Comparison of ENCODE assay signal across 33 cellular contexts in genomic region chr10:85983051-85983450, GRCh38.
"Had no signal": no experiment of that assay in that cellular context is flagged by ENCODE, and none has a peak within 500 bp of the region (broad histone marks: within the 10 kb centered on the region; RNA-seq: fewer than 3 reads in every experiment).

No MANE protein-coding gene starts in this region.

- H3K36me3 ChIP-seq: adrenal gland, brain microvascular endothelial cell, breast epithelium had no signal

- H3K27ac Mint-ChIP-seq: activated B cell treated with CpG ODN at 0.5 μM for 24 hours; activated CD4-positive, alpha-beta memory T cell treated with anti-CD3 and anti-CD28 coated beads for 36 hours; activated CD4-positive, alpha-beta T cell treated with anti-CD3 and anti-CD28 coated beads, Interleukin-2, amount 10 ng/mL, durations not matched to agents 24 days and 14 days; activated CD8-positive, alpha-beta T cell treated with anti-CD3 and anti-CD28 coated beads for 36 hours; activated naive CD4-positive, alpha-beta T cell treated with anti-CD3 and anti-CD28 coated beads for 36 hours; activated naive CD4-positive, alpha-beta T cell treated with anti-CD3 and anti-CD28 coated beads, Interleukin-2, amount 50 U/mL, for 72 hours; activated naive CD8-positive, alpha-beta T cell treated with anti-CD3 and anti-CD28 coated beads for 36 hours; activated T-cell treated with anti-CD3 and anti-CD28 coated beads, Interleukin-2, amount 50 U/mL, for 72 hours; activated T-helper 1 cell treated with anti-CD3 and anti-CD28 coated beads, Interleukin-12 subunit alpha, Interleukin-12 subunit beta, Interleukin-2, Interleukin-4 antibody, amounts not matched to agents 30 ng/mL and 10 ng/mL and 1 ng/mL, durations not matched to agents 14 hours and 24 hours and 36 hours; activated T-helper 17 cell treated with anti-CD3 and anti-CD28 coated beads, Interleukin-2, amount 50 U/mL, for 72 hours; T-cell; T-helper 17 cell had no signal

- H3K4me3 Mint-ChIP-seq: activated B cell treated with CpG ODN at 0.5 μM for 24 hours; activated CD4-positive, alpha-beta memory T cell treated with anti-CD3 and anti-CD28 coated beads for 36 hours; activated CD4-positive, alpha-beta T cell treated with anti-CD3 and anti-CD28 coated beads, Interleukin-2, amount 10 ng/mL, durations not matched to agents 24 days and 14 days; activated CD8-positive, alpha-beta T cell treated with anti-CD3 and anti-CD28 coated beads for 36 hours; activated naive CD4-positive, alpha-beta T cell treated with anti-CD3 and anti-CD28 coated beads for 36 hours; activated naive CD8-positive, alpha-beta T cell treated with anti-CD3 and anti-CD28 coated beads for 36 hours; activated T-cell treated with anti-CD3 and anti-CD28 coated beads, Interleukin-2, amount 50 U/mL, for 4 hours; activated T-cell treated with anti-CD3 and anti-CD28 coated beads, Interleukin-2, amount 50 U/mL, for 72 hours; activated T-helper 1 cell treated with anti-CD3 and anti-CD28 coated beads, Interleukin-12 subunit alpha, Interleukin-12 subunit beta, Interleukin-2, Interleukin-4 antibody, amounts not matched to agents 30 ng/mL and 10 ng/mL and 1 ng/mL, durations not matched to agents 14 hours and 24 hours and 36 hours; activated T-helper 17 cell treated with anti-CD3 and anti-CD28 coated beads, Interleukin-2, amount 50 U/mL, for 72 hours; T-cell; T-helper 17 cell had no signal

- H3K9me3 ChIP-seq: adrenal gland, body of pancreas, breast epithelium had no signal

- DNase-seq: activated B cell treated with CpG ODN at 0.5 μM for 24 hours; activated CD4-positive, alpha-beta memory T cell treated with anti-CD3 and anti-CD28 coated beads for 36 hours; activated CD4-positive, alpha-beta T cell treated with anti-CD3 and anti-CD28 coated beads for 4 hours; activated CD4-positive, alpha-beta T cell treated with anti-CD3 and anti-CD28 coated beads, Interleukin-2, amount 50 U/mL, for 1 hour; activated CD4-positive, alpha-beta T cell treated with anti-CD3 and anti-CD28 coated beads, Interleukin-2, amount 50 U/mL, for 4 hours; activated CD4-positive, CD25-positive, alpha-beta regulatory T cell treated with anti-CD3 and anti-CD28 coated beads, Interleukin-2, amount 50 U/mL, for 72 hours; activated CD8-positive, alpha-beta memory T cell treated with anti-CD3 and anti-CD28 coated beads, Interleukin-2, amount 50 U/mL, for 4 hours; activated CD8-positive, alpha-beta T cell treated with anti-CD3 and anti-CD28 coated beads for 36 hours; activated effector memory CD4-positive, alpha-beta T cell treated with anti-CD3 and anti-CD28 coated beads, Interleukin-2, amount 50 U/mL, for 16 hours; activated gamma-delta T cell treated with Interleukin-2 at 50 U/mL for 16 hours; activated naive CD4-positive, alpha-beta T cell; activated naive CD4-positive, alpha-beta T cell treated with anti-CD3 and anti-CD28 coated beads for 36 hours; activated naive CD4-positive, alpha-beta T cell treated with anti-CD3 and anti-CD28 coated beads, Interleukin-2, amount 50 U/mL, for 16 hours; activated naive CD8-positive, alpha-beta T cell treated with anti-CD3 and anti-CD28 coated beads for 36 hours; activated T-cell treated with anti-CD3 and anti-CD28 coated beads for 4 hours; activated T-cell treated with anti-CD3 and anti-CD28 coated beads, Interleukin-2, amount 50 U/mL, for 1 hour; activated T-cell treated with anti-CD3 and anti-CD28 coated beads, Interleukin-2, amount 50 U/mL, for 4 hours; activated T-cell treated with anti-CD3 and anti-CD28 coated beads, Interleukin-2, amount 50 U/mL, for 72 hours; amniotic stem cell; aorta; body of pancreas; brain microvascular endothelial cell; central memory CD4-positive, alpha-beta T cell; T-cell; T-helper 17 cell; T1000 had no signal

- H3K27me3 ChIP-seq: adrenal gland, body of pancreas, brain microvascular endothelial cell, breast epithelium had no signal

- H3K27me3 Mint-ChIP-seq: activated CD4-positive, alpha-beta T cell treated with anti-CD3 and anti-CD28 coated beads, Interleukin-2, amount 10 ng/mL, durations not matched to agents 24 days and 14 days had no signal

- H3K9me3 Mint-ChIP-seq: activated B cell treated with CpG ODN at 0.5 μM for 24 hours; activated CD4-positive, alpha-beta memory T cell treated with anti-CD3 and anti-CD28 coated beads for 36 hours; activated CD4-positive, alpha-beta T cell treated with anti-CD3 and anti-CD28 coated beads, Interleukin-2, amount 10 ng/mL, durations not matched to agents 24 days and 14 days; activated CD8-positive, alpha-beta T cell treated with anti-CD3 and anti-CD28 coated beads for 36 hours; activated naive CD4-positive, alpha-beta T cell treated with anti-CD3 and anti-CD28 coated beads for 36 hours; activated naive CD4-positive, alpha-beta T cell treated with anti-CD3 and anti-CD28 coated beads, Interleukin-2, amount 50 U/mL, for 72 hours; activated naive CD8-positive, alpha-beta T cell treated with anti-CD3 and anti-CD28 coated beads for 36 hours; activated T-cell treated with anti-CD3 and anti-CD28 coated beads, Interleukin-2, amount 50 U/mL, for 4 hours; activated T-cell treated with anti-CD3 and anti-CD28 coated beads, Interleukin-2, amount 50 U/mL, for 72 hours; activated T-helper 1 cell treated with anti-CD3 and anti-CD28 coated beads, Interleukin-12 subunit alpha, Interleukin-12 subunit beta, Interleukin-2, Interleukin-4 antibody, amounts not matched to agents 30 ng/mL and 10 ng/mL and 1 ng/mL, durations not matched to agents 14 hours and 24 hours and 36 hours; activated T-helper 17 cell treated with anti-CD3 and anti-CD28 coated beads, Interleukin-2, amount 50 U/mL, for 72 hours; T-cell had no signal

- ATAC-seq: activated CD8-positive, alpha-beta T cell treated with anti-CD3 and anti-CD28 coated beads for 36 hours; activated naive CD4-positive, alpha-beta T cell treated with anti-CD3 and anti-CD28 coated beads, Interleukin-2, amount 50 U/mL, for 72 hours; activated T-cell treated with anti-CD3 and anti-CD28 coated beads, Interleukin-2, amount 50 U/mL, for 4 hours; activated T-cell treated with anti-CD3 and anti-CD28 coated beads, Interleukin-2, amount 50 U/mL, for 72 hours; activated T-helper 17 cell treated with anti-CD3 and anti-CD28 coated beads, Interleukin-2, amount 50 U/mL, for 72 hours; body of pancreas; T-cell; T-helper 17 cell had no signal

- H3K4me1 Mint-ChIP-seq: activated B cell treated with CpG ODN at 0.5 μM for 24 hours; activated CD4-positive, alpha-beta T cell treated with anti-CD3 and anti-CD28 coated beads, Interleukin-2, amount 10 ng/mL, durations not matched to agents 24 days and 14 days; activated naive CD8-positive, alpha-beta T cell treated with anti-CD3 and anti-CD28 coated beads for 36 hours; activated T-helper 17 cell treated with anti-CD3 and anti-CD28 coated beads, Interleukin-2, amount 50 U/mL, for 72 hours; T-cell had no signal

- H3K4me1 ChIP-seq: adrenal gland, body of pancreas, breast epithelium had no signal

- H3K27ac ChIP-seq: adrenal gland, body of pancreas, brain microvascular endothelial cell, breast epithelium, VCaP had no signal

- H3K36me3 Mint-ChIP-seq: activated CD4-positive, alpha-beta memory T cell treated with anti-CD3 and anti-CD28 coated beads for 36 hours; activated naive CD4-positive, alpha-beta T cell treated with anti-CD3 and anti-CD28 coated beads, Interleukin-2, amount 50 U/mL, for 72 hours; activated naive CD8-positive, alpha-beta T cell treated with anti-CD3 and anti-CD28 coated beads for 36 hours; T-cell had no signal

- H3K4me3 ChIP-seq: adrenal gland, body of pancreas, breast epithelium had no signal
